In genomic region chr18:62769216-62769615, GRCh38 we compare ENCODE assay signal across 16 cellular contexts. TPM values are rescaled to one million over a fixed set of nuclear protein-coding genes. Genes with fewer than 3 reads are reported as not detected.
A peak's percentile ranks its signal among the peaks of the same experiment; 100 is the strongest.
DNase-seq lines count a peak whose midpoint lies in the region; ATAC-seq and TF ChIP-seq lines count a peak whose summit lies in the region.
"Had no signal": no experiment of that assay in that cellular context is flagged by ENCODE, and none has a peak within 500 bp of the region (broad histone marks: within the 10 kb centered on the region; RNA-seq: fewer than 3 reads in every experiment).

No MANE protein-coding gene starts in this region.

- no peak overlapping the region for H3K4me3 Mint-ChIP-seq in mesothelial cell of epicardium
- H3K4me3 Mint-ChIP-seq in progenitor cell of endocrine pancreas (ENCODE audit: low read depth): no peak overlapping the region
- H3K4me3 Mint-ChIP-seq: B cell, CD14-positive monocyte had no signal

- H3K36me3 Mint-ChIP-seq in mesothelial cell of epicardium (peaks cover 5% of the 10 kb centered on the region), progenitor cell of endocrine pancreas (ENCODE audit: insufficient read depth) (peaks cover 2% of the 10 kb centered on the region)

- no peaks in the 10 kb centered on the region for H3K27me3 Mint-ChIP-seq in mesothelial cell of epicardium (ENCODE audit: low read depth)
- H3K27me3 Mint-ChIP-seq in progenitor cell of endocrine pancreas: no peaks in the 10 kb centered on the region
- H3K27me3 Mint-ChIP-seq: B cell had no signal

- in situ Hi-C loops in GM23248 (cut with MboI): no loop called here
- in situ Hi-C loops in mammary epithelial cell (cut with MboI; ENCODE audit: low sequenced_read_pairs in 2 of 2): loop anchor here in 1 of 2 donors (5.0 kb wide), 1 partner anchor 52 kb away; the partner anchor contains the start of gene PHLPP1

- no TSS peak for BruUV-seq in mammary epithelial cell (replicated peaks; lab: Mats Ljungman, UMichigan)

- peak overlapping the region; percentile 6 for H3K4me2 ChIP-seq in GM23248 (ENCODE audit: unreplicated experiment)
- H3K4me2 ChIP-seq in mammary epithelial cell (ENCODE audit: insufficient read depth, low read depth, low read length): peak overlapping the region; percentile 76
- H3K4me2 ChIP-seq: KMS-11 had no signal

- H3K27ac ChIP-seq in GM23248: no peak overlapping the region
- peak overlapping the region; percentile 95 for H3K27ac ChIP-seq in RWPE2 (ENCODE audit: poor library complexity, severe bottlenecking)
- peak overlapping the region; percentile 89 for H3K27ac ChIP-seq in mammary epithelial cell (ENCODE audit: insufficient read depth, low read depth, low read length)
- H3K27ac ChIP-seq: KMS-11, SJSA1 had no signal

- H3K27me3 ChIP-seq in GM23248 (replicated peaks; ENCODE audit: insufficient read depth) (no peaks in the 10 kb centered on the region), RWPE2 (ENCODE audit: insufficient read depth, poor library complexity, severe bottlenecking) (no peaks in the 10 kb centered on the region), mammary epithelial cell (ENCODE audit: insufficient read depth, low read length) (no peaks in the 10 kb centered on the region)
- H3K27me3 ChIP-seq: SJSA1 had no signal

- H3K4me3 ChIP-seq in GM23248: no peak overlapping the region
- no peak overlapping the region for H3K4me3 ChIP-seq in RWPE2 (ENCODE audit: severe bottlenecking)
- H3K4me3 ChIP-seq in mammary epithelial cell (replicated peaks in 1 of 3; ENCODE audit: insufficient read depth in 1 of 3, low read depth in 2 of 3, low read length in 3 of 3): peak overlapping the region in 1 of 3 experiments; percentile 48
- H3K4me3 ChIP-seq: SJSA1 had no signal

- CTCF ChIA-PET in mammary epithelial cell (lab: Charles Lee; ENCODE audit: low non-redundant PET): no interaction called here

- ATAC-seq in RWPE2 (ENCODE audit: low read depth): no peak
- ATAC-seq: Right ventricle myocardium inferior had no signal

- H3K9ac ChIP-seq in GM23248: no peak overlapping the region
- H3K9ac ChIP-seq in mammary epithelial cell (ENCODE audit: insufficient read depth, low read length): no peak overlapping the region
- H3K9ac ChIP-seq: KMS-11 had no signal

- no peaks in the 10 kb centered on the region for H3F3A ChIP-seq in GM23248 (ENCODE audit: insufficient read depth)

- H3K4me1 ChIP-seq in GM23248 (ENCODE audit: insufficient read depth) (peaks cover 33% of the 10 kb centered on the region), RWPE2 (ENCODE audit: insufficient read depth, poor library complexity, severe bottlenecking) (peaks cover 38% of the 10 kb centered on the region), mammary epithelial cell (ENCODE audit: insufficient read depth, low read length) (peaks cover 38% of the 10 kb centered on the region)

- H3K9me3 Mint-ChIP-seq in mesothelial cell of epicardium (no peaks in the 10 kb centered on the region), progenitor cell of endocrine pancreas (ENCODE audit: low read depth) (no peaks in the 10 kb centered on the region)

- no peaks in the 10 kb centered on the region for H3K36me3 ChIP-seq in GM23248 (ENCODE audit: low read depth)
- H3K36me3 ChIP-seq in RWPE2 (ENCODE audit: low read depth): no peaks in the 10 kb centered on the region
- no peaks in the 10 kb centered on the region for H3K36me3 ChIP-seq in mammary epithelial cell (ENCODE audit: insufficient read depth, low read length)
- H3K36me3 ChIP-seq: SJSA1 had no signal

- H4K20me1 ChIP-seq in GM23248 (ENCODE audit: insufficient read depth): no peaks in the 10 kb centered on the region
- no peaks in the 10 kb centered on the region for H4K20me1 ChIP-seq in mammary epithelial cell (ENCODE audit: insufficient read depth, low read length)

- H3K27ac Mint-ChIP-seq in mesothelial cell of epicardium: peak overlapping the region; percentile 11
- no peak overlapping the region for H3K27ac Mint-ChIP-seq in progenitor cell of endocrine pancreas
- H3K27ac Mint-ChIP-seq: B cell, CD14-positive monocyte had no signal

- H3K79me2 ChIP-seq in GM23248 (ENCODE audit: insufficient read depth) (peaks cover 44% of the 10 kb centered on the region), mammary epithelial cell (ENCODE audit: insufficient read depth, low read length) (peaks cover 80% of the 10 kb centered on the region)

- intact Hi-C loops in mammary epithelial cell (cut with micrococcal nuclease): loop anchor here (2.0 kb wide), 1 partner anchor 52 kb away; no protein-coding TSS in a partner anchor

- DNase-seq in GM23248 (no peak), RWPE2 (ENCODE audit: low spot score) (no peak), mammary epithelial cell (no peak), mesothelial cell of epicardium (ENCODE audit: low spot score in 2 of 2, unreplicated experiment in 2 of 2) (no peak), progenitor cell of endocrine pancreas (ENCODE audit: low spot score, unreplicated experiment) (no peak), NCI-H1092 treated with DMSO at 0.1 percent for 48 hours (lab: John Stamatoyannopoulos, UW) (no peak), T1000 (lab: John Stamatoyannopoulos, UW) (no peak)
- DNase-seq: NCI-H1694, NCI-H2171, NCI-H524 treated with DMSO at 0.1 percent for 48 hours, NCI-H82 had no signal

- TF ChIP-seq CTCF in RWPE2 (IDR thresholded peaks at IDR 0.05; ENCODE audit: poor library complexity, severe bottlenecking): no peak
- no peak for TF ChIP-seq CTCF in mammary epithelial cell (conservative IDR thresholded peaks at IDR 0.05 in 1 of 2, IDR thresholded peaks at IDR 0.05 in 1 of 2; ENCODE audit: extremely low read depth in 1 of 2, insufficient read depth in 1 of 2, low read depth in 1 of 2, low read length in 2 of 2)
- no peak for TF ChIP-seq CTCF in mesothelial cell of epicardium (IDR thresholded peaks at IDR 0.05; ENCODE audit: unreplicated experiment)
- TF ChIP-seq CTCF in progenitor cell of endocrine pancreas (IDR thresholded peaks at IDR 0.05; ENCODE audit: unreplicated experiment): no peak

- 56 to 59% methylated on average over 2 of the region's 2 CpGs for WGBS in GM23248 (ENCODE audit: low coverage in 1 of 2, low lambda C conversion rate in 2 of 2, missing lambda C conversion rate in 2 of 2), 2 experiments
- WGBS in mammary epithelial cell (ENCODE audit: low coverage, missing lambda C conversion rate): 64% methylated on average over 2 of the region's 2 CpGs

- no peak overlapping the region for H2AFZ ChIP-seq in GM23248
- H2AFZ ChIP-seq in mammary epithelial cell (ENCODE audit: low read depth, low read length): no peak overlapping the region

- H3K9me2 ChIP-seq in GM23248 (ENCODE audit: insufficient read depth): no peaks in the 10 kb centered on the region

- no peaks in the 10 kb centered on the region for H3K9me3 ChIP-seq in GM23248 (ENCODE audit: low read depth)
- no peaks in the 10 kb centered on the region for H3K9me3 ChIP-seq in RWPE2 (ENCODE audit: severe bottlenecking)
- no peaks in the 10 kb centered on the region for H3K9me3 ChIP-seq in mammary epithelial cell (replicated peaks; ENCODE audit: insufficient read depth, low read length)
- H3K9me3 ChIP-seq: SJSA1 had no signal

- dilution Hi-C loops in mammary epithelial cell (cut with HindIII; ENCODE audit: low sequenced_read_pairs): no loop called here

- H3K4me1 Mint-ChIP-seq in mesothelial cell of epicardium: peaks cover 30% of the 10 kb centered on the region
- peaks cover 6% of the 10 kb centered on the region for H3K4me1 Mint-ChIP-seq in progenitor cell of endocrine pancreas (ENCODE audit: low read depth)

RNA-seq across cellular contexts. Expression of gene PHLPP1, which starts 53.9 kb away (rescaled TPM):
- total RNA-seq in GM23248 (2014; rRNA removed; shearing (Covaris generic)): 6.8 and 9.4 TPM in 2 replicates
- polyA plus RNA-seq in GM23248 (2016; fragmentation: Nextera tagmentation; extraction: Ambion mirVana) (0.99 and 1.1 TPM in 2 replicates), mammary epithelial cell (8.4 TPM)
- total RNA-seq in mammary epithelial cell (10 to 100 TPM in 1 of 2 donors, 1 to 10 TPM in 1; 9.3 to 14.8 TPM), mesothelial cell of epicardium (20.4 to 21.2 TPM (median 21.2 TPM) in 3 replicates), progenitor cell of endocrine pancreas (16.5 and 18.0 TPM in 2 replicates)
- 36.2 TPM for polyA minus RNA-seq in mammary epithelial cell
